ENCODE assay signal across 1 cellular context in the genomic region with DNA sequence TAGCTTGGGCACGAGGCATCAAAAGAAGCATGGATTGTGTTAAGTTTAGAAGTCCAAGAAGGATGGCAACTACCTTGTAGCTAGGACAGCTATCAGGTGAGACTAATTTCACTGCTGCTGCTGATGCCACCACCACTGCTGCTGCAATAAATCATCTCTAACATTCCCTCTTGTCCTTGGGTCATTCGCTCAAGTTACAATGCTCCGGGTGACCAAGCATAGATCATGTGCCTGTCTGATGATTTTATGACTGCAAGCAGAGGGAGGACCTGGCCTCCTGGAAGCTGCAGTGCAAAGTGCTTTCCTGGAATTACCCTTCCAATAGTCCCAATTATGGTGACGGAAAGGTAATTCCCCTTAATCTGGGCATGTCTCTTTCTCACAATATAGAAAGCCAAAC.
TF ChIP-seq lines count a peak whose summit lies in the region.

No MANE protein-coding gene starts in this region.

TF ChIP-seq in K562, 482 proteins besides CTCF, POLR2A, EP300 and RAD21 (continued from another document):
- TF ChIP-seq, protein P1, sequence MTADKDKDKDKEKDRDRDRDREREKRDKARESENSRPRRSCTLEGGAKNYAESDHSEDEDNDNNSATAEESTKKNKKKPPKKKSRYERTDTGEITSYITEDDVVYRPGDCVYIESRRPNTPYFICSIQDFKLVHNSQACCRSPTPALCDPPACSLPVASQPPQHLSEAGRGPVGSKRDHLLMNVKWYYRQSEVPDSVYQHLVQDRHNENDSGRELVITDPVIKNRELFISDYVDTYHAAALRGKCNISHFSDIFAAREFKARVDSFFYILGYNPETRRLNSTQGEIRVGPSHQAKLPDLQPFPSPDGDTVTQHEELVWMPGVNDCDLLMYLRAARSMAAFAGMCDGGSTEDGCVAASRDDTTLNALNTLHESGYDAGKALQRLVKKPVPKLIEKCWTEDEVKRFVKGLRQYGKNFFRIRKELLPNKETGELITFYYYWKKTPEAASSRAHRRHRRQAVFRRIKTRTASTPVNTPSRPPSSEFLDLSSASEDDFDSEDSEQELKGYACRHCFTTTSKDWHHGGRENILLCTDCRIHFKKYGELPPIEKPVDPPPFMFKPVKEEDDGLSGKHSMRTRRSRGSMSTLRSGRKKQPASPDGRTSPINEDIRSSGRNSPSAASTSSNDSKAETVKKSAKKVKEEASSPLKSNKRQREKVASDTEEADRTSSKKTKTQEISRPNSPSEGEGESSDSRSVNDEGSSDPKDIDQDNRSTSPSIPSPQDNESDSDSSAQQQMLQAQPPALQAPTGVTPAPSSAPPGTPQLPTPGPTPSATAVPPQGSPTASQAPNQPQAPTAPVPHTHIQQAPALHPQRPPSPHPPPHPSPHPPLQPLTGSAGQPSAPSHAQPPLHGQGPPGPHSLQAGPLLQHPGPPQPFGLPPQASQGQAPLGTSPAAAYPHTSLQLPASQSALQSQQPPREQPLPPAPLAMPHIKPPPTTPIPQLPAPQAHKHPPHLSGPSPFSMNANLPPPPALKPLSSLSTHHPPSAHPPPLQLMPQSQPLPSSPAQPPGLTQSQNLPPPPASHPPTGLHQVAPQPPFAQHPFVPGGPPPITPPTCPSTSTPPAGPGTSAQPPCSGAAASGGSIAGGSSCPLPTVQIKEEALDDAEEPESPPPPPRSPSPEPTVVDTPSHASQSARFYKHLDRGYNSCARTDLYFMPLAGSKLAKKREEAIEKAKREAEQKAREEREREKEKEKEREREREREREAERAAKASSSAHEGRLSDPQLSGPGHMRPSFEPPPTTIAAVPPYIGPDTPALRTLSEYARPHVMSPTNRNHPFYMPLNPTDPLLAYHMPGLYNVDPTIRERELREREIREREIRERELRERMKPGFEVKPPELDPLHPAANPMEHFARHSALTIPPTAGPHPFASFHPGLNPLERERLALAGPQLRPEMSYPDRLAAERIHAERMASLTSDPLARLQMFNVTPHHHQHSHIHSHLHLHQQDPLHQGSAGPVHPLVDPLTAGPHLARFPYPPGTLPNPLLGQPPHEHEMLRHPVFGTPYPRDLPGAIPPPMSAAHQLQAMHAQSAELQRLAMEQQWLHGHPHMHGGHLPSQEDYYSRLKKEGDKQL (CRISPR knock-in tag; IDR thresholded peaks at IDR 0.05; ENCODE audit: borderline replicate concordance), result no peak
- TF ChIP-seq MEIS2 (IDR thresholded peaks at IDR 0.05; ENCODE audit: partially characterized antibody), result peak; percentile 66
- TF ChIP-seq, protein P2, sequence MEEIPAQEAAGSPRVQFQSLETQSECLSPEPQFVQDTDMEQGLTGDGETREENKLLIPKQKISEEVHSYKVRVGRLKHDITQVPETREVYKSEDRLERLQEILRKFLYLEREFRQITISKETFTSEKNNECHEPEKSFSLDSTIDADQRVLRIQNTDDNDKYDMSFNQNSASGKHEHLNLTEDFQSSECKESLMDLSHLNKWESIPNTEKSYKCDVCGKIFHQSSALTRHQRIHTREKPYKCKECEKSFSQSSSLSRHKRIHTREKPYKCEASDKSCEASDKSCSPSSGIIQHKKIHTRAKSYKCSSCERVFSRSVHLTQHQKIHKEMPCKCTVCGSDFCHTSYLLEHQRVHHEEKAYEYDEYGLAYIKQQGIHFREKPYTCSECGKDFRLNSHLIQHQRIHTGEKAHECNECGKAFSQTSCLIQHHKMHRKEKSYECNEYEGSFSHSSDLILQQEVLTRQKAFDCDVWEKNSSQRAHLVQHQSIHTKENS (CRISPR knock-in tag; IDR thresholded peaks at IDR 0.05), result no peak
